ENCODE assay signal across 25 cellular contexts in the genomic region with DNA sequence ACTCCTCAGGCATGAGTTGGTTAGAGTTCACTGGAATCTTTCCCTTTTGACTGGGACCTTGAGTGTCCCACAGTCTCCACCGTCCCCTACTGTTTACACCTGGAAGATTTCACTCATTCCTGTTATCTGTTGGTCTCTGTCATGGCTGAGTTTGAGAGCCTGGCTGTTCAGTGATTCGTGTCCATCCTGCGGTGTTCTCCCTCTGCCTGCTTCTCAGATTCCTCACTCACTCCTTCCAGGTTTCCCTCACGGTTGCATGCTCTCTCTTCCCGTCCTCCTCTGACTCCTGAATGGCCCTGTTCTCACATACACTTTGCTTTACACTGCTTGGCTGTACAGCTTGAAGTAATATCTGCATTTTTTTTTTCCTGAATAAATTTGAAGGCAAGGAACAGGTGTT. TPM values are rescaled to one million over a fixed set of nuclear protein-coding genes. Genes with fewer than 3 reads are reported as not detected.
A peak's percentile ranks its signal among the peaks of the same experiment; 100 is the strongest.
DNase-seq lines count a peak whose midpoint lies in the region; ATAC-seq, FAIRE-seq and TF ChIP-seq lines count a peak whose summit lies in the region.
"Had no signal": no experiment of that assay in that cellular context is flagged by ENCODE, and none has a peak within 500 bp of the region (broad histone marks: within the 10 kb centered on the region; RNA-seq: fewer than 3 reads in every experiment).

No MANE protein-coding gene starts in this region.

- H3K9me3 Mint-ChIP-seq in Calu3 (ENCODE audit: low read depth, unreplicated experiment) (peaks cover 2% of the 10 kb centered on the region), osteocyte (ENCODE audit: unreplicated experiment) (no peaks in the 10 kb centered on the region)
- H3K9me3 Mint-ChIP-seq in central memory CD8-positive, alpha-beta T cell = no peaks in the 10 kb centered on the region

- WGBS in IMR-90 (ENCODE audit: extremely low coverage in 2 of 2, insufficient read length in 1 of 2), 2 experiments = 40% methylated on average over 2 of the region's 5 CpGs; no CpG with 5 or more reads in 1 of the 2 experiments
- 20% methylated on average over 5 of the region's 5 CpGs for WGBS in HepG2 (ENCODE audit: low lambda C conversion rate)

- dilution Hi-C loops in IMR-90 (cut with HindIII; ENCODE audit: low sequenced_read_pairs, unreplicated experiment) = no loop called here

- H4K5ac ChIP-seq in IMR-90 (ENCODE audit: low read depth, low read length) = no peak overlapping the region

- H2BK15ac ChIP-seq in IMR-90 (ENCODE audit: low read depth, low read length) = no peak overlapping the region

- no peak for TF ChIP-seq POLR2A in IMR-90 (IDR thresholded peaks at IDR 0.05; ENCODE audit: low read depth, low read length)
- no peak for TF ChIP-seq POLR2A in HepG2 (IDR thresholded peaks at IDR 0.05; ENCODE audit: insufficient read depth in 1 of 2, low read depth in 2 of 2, low read length in 2 of 2)

- no TSS peak for BruUV-seq in Calu3 (replicated peaks; lab: Mats Ljungman, UMichigan)
- no TSS peak for BruUV-seq in IMR-90 (replicated peaks; lab: Mats Ljungman, UMichigan)
- BruUV-seq in HepG2 (replicated peaks; lab: Mats Ljungman, UMichigan) = no TSS peak

- no peaks in the 10 kb centered on the region for H3K36me3 ChIP-seq in IMR-90 (ENCODE audit: control insufficient read depth, insufficient read depth, low read length)
- no peaks in the 10 kb centered on the region for H3K36me3 ChIP-seq in colonic mucosa
- no peaks in the 10 kb centered on the region for H3K36me3 ChIP-seq in HepG2 (replicated peaks in 1 of 2; ENCODE audit: control insufficient read depth in 1 of 2, insufficient read depth in 2 of 2, low read length in 2 of 2)
- H3K36me3 ChIP-seq: cardiac muscle cell had no signal

- no peaks in the 10 kb centered on the region for H3K79me1 ChIP-seq in IMR-90 (ENCODE audit: low read depth in 1 of 2, low read length in 2 of 2)

- no peaks in the 10 kb centered on the region for H3K4me1 Mint-ChIP-seq in Calu3 (ENCODE audit: low read depth, unreplicated experiment)
- H3K4me1 Mint-ChIP-seq in central memory CD8-positive, alpha-beta T cell = peaks cover 17% of the 10 kb centered on the region
- no peaks in the 10 kb centered on the region for H3K4me1 Mint-ChIP-seq in osteocyte (ENCODE audit: unreplicated experiment)
- H3K4me1 Mint-ChIP-seq: activated CD4-positive, alpha-beta T cell treated with anti-CD3 and anti-CD28 coated beads, Interleukin-2, amount 10 ng/mL, durations not matched to agents 7 days and 5 days; stimulated activated naive CD8-positive, alpha-beta T cell treated with anti-CD3 and anti-CD28 coated beads, Interleukin-15, amount 100 ng/mL, for 72 hours had no signal

- no peak for TF ChIP-seq EP300 in HepG2 (IDR thresholded peaks at IDR 0.05; ENCODE audit: low read depth in 2 of 2, low read length in 2 of 2)
- no peak for TF ChIP-seq EP300 in HepG2 (CRISPR knock-in tag; IDR thresholded peaks at IDR 0.05; ENCODE audit: borderline replicate concordance)

- POLR2A ChIA-PET in IMR-90 (lab: Charles Lee; ENCODE audit: unreplicated experiment) = no interaction called here
- POLR2A ChIA-PET in HepG2 (lab: Yijun Ruan, JAX) = no interaction called here

- no peaks in the 10 kb centered on the region for H3K4me1 ChIP-seq in IMR-90 (ENCODE audit: control insufficient read depth, insufficient read depth, low read length)
- no peaks in the 10 kb centered on the region for H3K4me1 ChIP-seq in colonic mucosa
- H3K4me1 ChIP-seq in HepG2 (ENCODE audit: insufficient read depth, low read length) = no peaks in the 10 kb centered on the region
- H3K4me1 ChIP-seq: psoas muscle had no signal

- H3K9me3 ChIP-seq in IMR-90 (ENCODE audit: control insufficient read depth, insufficient read depth, low read length) (peaks cover 9% of the 10 kb centered on the region), colonic mucosa (no peaks in the 10 kb centered on the region), HepG2 (ENCODE audit: low read length) (peaks cover 8% of the 10 kb centered on the region)

- H3K4me2 ChIP-seq in IMR-90 (ENCODE audit: low read depth, low read length) (no peak overlapping the region), HepG2 (ENCODE audit: low read depth, low read length) (no peak overlapping the region)

- peak overlapping the region; percentile 45 for H3K27ac Mint-ChIP-seq in Calu3 (ENCODE audit: unreplicated experiment)
- H3K27ac Mint-ChIP-seq in central memory CD8-positive, alpha-beta T cell (ENCODE audit: low read depth) = peak overlapping the region; percentile 68
- H3K27ac Mint-ChIP-seq in osteocyte (ENCODE audit: unreplicated experiment) = no peak overlapping the region
- H3K27ac Mint-ChIP-seq: activated CD4-positive, alpha-beta T cell treated with anti-CD3 and anti-CD28 coated beads, Interleukin-2, amount 10 ng/mL, durations not matched to agents 7 days and 5 days; stimulated activated naive CD8-positive, alpha-beta T cell treated with anti-CD3 and anti-CD28 coated beads, Interleukin-15, amount 100 ng/mL, for 72 hours had no signal

- no peak for ATAC-seq in IMR-90 (ENCODE audit: low read depth)
- ATAC-seq in central memory CD8-positive, alpha-beta T cell (replicated peaks; ENCODE audit: extremely low read depth, poor library complexity, severe bottlenecking) = no peak
- no peak for ATAC-seq in HepG2
- ATAC-seq: psoas muscle had no signal

- peak overlapping the region; percentile 28 for H2AK9ac ChIP-seq in IMR-90 (replicated peaks; ENCODE audit: low read depth, low read length, poor library complexity)

- CTCF ChIA-PET in Calu3 (lab: Charles Lee) = interaction anchor here (0.6 kb wide), 1 partner anchor 76 kb away, joined by 3 read pairs; no protein-coding TSS in a partner anchor
- CTCF ChIA-PET in IMR-90 (lab: Yijun Ruan, JAX) = no interaction called here
- CTCF ChIA-PET in HepG2 (lab: Yijun Ruan, JAX; ENCODE audit: low intra/inter-chr PET ratio, low total read pairs) = no interaction called here

- FAIRE-seq in HepG2 (lab: Jason Lieb, UNC) = no peak
- FAIRE-seq: frontal cortex, GM18507, HTR-8/SVneo, small intestine had no signal

- no peak overlapping the region for H2BK5ac ChIP-seq in IMR-90 (ENCODE audit: low read depth, low read length, poor library complexity, severe bottlenecking)

- H3K4me3 ChIP-seq in IMR-90 (ENCODE audit: insufficient read depth, low read depth, low read length) = no peak overlapping the region
- H3K4me3 ChIP-seq in colonic mucosa = no peak overlapping the region
- no peak overlapping the region for H3K4me3 ChIP-seq in HepG2 (replicated peaks in 1 of 3; ENCODE audit: insufficient read depth in 1 of 3, low read depth in 2 of 3, low read length in 3 of 3)
- H3K4me3 ChIP-seq: cardiac muscle cell, dorsolateral prefrontal cortex, psoas muscle had no signal

- H3K18ac ChIP-seq in IMR-90 (ENCODE audit: low read depth, low read length) = no peak overlapping the region

- H3K9ac ChIP-seq in IMR-90 (ENCODE audit: low read depth, low read length) (no peak overlapping the region), colonic mucosa (ENCODE audit: low read depth in 2 of 2, low read length in 2 of 2) (no peak overlapping the region), HepG2 (ENCODE audit: insufficient read depth, low read depth, low read length) (no peak overlapping the region)

- TF ChIP-seq CTCF in Calu3 (IDR thresholded peaks at IDR 0.05; ENCODE audit: unreplicated experiment) (no peak), IMR-90 (conservative IDR thresholded peaks at IDR 0.05; ENCODE audit: low read depth, low read length) (no peak), osteocyte (IDR thresholded peaks at IDR 0.05) (no peak), colonic mucosa (IDR thresholded peaks at IDR 0.05) (no peak), HepG2 (CRISPR knock-in tag; IDR thresholded peaks at IDR 0.05) (no peak)

- H4K8ac ChIP-seq in IMR-90 (ENCODE audit: low read depth in 2 of 2, low read length in 2 of 2) = no peak overlapping the region

- no peak overlapping the region for H3K23ac ChIP-seq in IMR-90 (ENCODE audit: low read depth, low read length)

- no peak overlapping the region for H2BK20ac ChIP-seq in IMR-90 (ENCODE audit: low read depth, low read length)

- H3K27me3 Mint-ChIP-seq in Calu3 (ENCODE audit: unreplicated experiment) = peaks cover 16% of the 10 kb centered on the region
- H3K27me3 Mint-ChIP-seq in central memory CD8-positive, alpha-beta T cell = no peaks in the 10 kb centered on the region
- H3K27me3 Mint-ChIP-seq in osteocyte (ENCODE audit: unreplicated experiment) = peaks cover 3% of the 10 kb centered on the region

- H3K9me1 ChIP-seq in IMR-90 (ENCODE audit: insufficient read depth, low read length) = no peaks in the 10 kb centered on the region

- H3K27me3 ChIP-seq in IMR-90 (ENCODE audit: control insufficient read depth, insufficient read depth, low read length) (no peaks in the 10 kb centered on the region; the same call in 1 of the 2 replicates), colonic mucosa (no peaks in the 10 kb centered on the region), HepG2 (ENCODE audit: control insufficient read depth in 1 of 2, insufficient read depth in 2 of 2, low read length in 2 of 2) (no peaks in the 10 kb centered on the region; a peak in 1 of 5 replicates)
- H3K27me3 ChIP-seq: cardiac muscle cell had no signal

- in situ Hi-C loops in IMR-90 (cut with MboI; ENCODE audit: low sequenced_read_pairs) (loop anchor here (25.0 kb wide), 1 partner anchor 773 kb away; the partner anchor contains the start of gene ITGAE), HepG2 (cut with HindIII; ENCODE audit: extremely low pct_ligation_motif_present, low pct_unique_long_range_greater_than_20kb) (no loop called here)

- no peak overlapping the region for H2AK5ac ChIP-seq in IMR-90 (ENCODE audit: low read depth, low read length)

- H4K20me1 ChIP-seq in IMR-90 (ENCODE audit: insufficient read depth, low read length) (no peaks in the 10 kb centered on the region; the same call in 1 of the 2 replicates), HepG2 (ENCODE audit: insufficient read depth, low read length) (no peaks in the 10 kb centered on the region)

- no peak overlapping the region for H4K91ac ChIP-seq in IMR-90 (ENCODE audit: insufficient read depth, low read depth, low read length)

- H3K36me3 Mint-ChIP-seq in Calu3 (ENCODE audit: insufficient read depth, unreplicated experiment) (peaks cover 9% of the 10 kb centered on the region), osteocyte (ENCODE audit: unreplicated experiment) (no peaks in the 10 kb centered on the region)
- H3K36me3 Mint-ChIP-seq in central memory CD8-positive, alpha-beta T cell (ENCODE audit: insufficient read depth) = peaks cover 13% of the 10 kb centered on the region

- no peak overlapping the region for H3K4me3 Mint-ChIP-seq in Calu3 (ENCODE audit: low read depth, unreplicated experiment)
- H3K4me3 Mint-ChIP-seq in central memory CD8-positive, alpha-beta T cell = no peak overlapping the region
- no peak overlapping the region for H3K4me3 Mint-ChIP-seq in osteocyte (ENCODE audit: unreplicated experiment)
- H3K4me3 Mint-ChIP-seq: activated CD4-positive, alpha-beta T cell treated with anti-CD3 and anti-CD28 coated beads, Interleukin-2, amount 10 ng/mL, durations not matched to agents 7 days and 5 days; stimulated activated naive CD8-positive, alpha-beta T cell treated with anti-CD3 and anti-CD28 coated beads, Interleukin-15, amount 100 ng/mL, for 72 hours had no signal

- H3K56ac ChIP-seq in IMR-90 (ENCODE audit: extremely low read depth, insufficient read depth, low read length) = no peak overlapping the region

- no peak overlapping the region; the same call in 1 of the 2 replicates for H3K14ac ChIP-seq in IMR-90 (replicated peaks; ENCODE audit: low read depth, low read length)

- no peak overlapping the region for H3K4ac ChIP-seq in IMR-90 (ENCODE audit: low read depth, low read length)

- no peak overlapping the region for H3K27ac ChIP-seq in IMR-90 (ENCODE audit: insufficient read depth, low read length)
- no peak overlapping the region for H3K27ac ChIP-seq in colonic mucosa
- no peak overlapping the region for H3K27ac ChIP-seq in HepG2 (ENCODE audit: extremely low read length, insufficient read depth, low read length)
- H3K27ac ChIP-seq: cardiac muscle cell, dorsolateral prefrontal cortex, psoas muscle had no signal

- peak overlapping the region; percentile 61 for H2AFZ ChIP-seq in IMR-90 (replicated peaks; ENCODE audit: low read length, poor library complexity)
- no peak overlapping the region for H2AFZ ChIP-seq in HepG2 (ENCODE audit: low read length)

- H3K79me2 ChIP-seq in HepG2 (ENCODE audit: insufficient read depth, low read length) = no peaks in the 10 kb centered on the region

- intact Hi-C loops in Calu3 (cut with micrococcal nuclease; ENCODE audit: unreplicated experiment) = no loop called here
- intact Hi-C loops in IMR-90 (cut with micrococcal nuclease) = no loop called here
- intact Hi-C loops in colonic mucosa (cut with DNase I) = no loop called here
- intact Hi-C loops in HepG2 (cut with micrococcal nuclease; ENCODE audit: unreplicated experiment) = no loop called here

- TF ChIP-seq RAD21 in IMR-90 (IDR thresholded peaks at IDR 0.05; ENCODE audit: low read length) (no peak), HepG2 (CRISPR knock-in tag; IDR thresholded peaks at IDR 0.05) (no peak)

- H2BK120ac ChIP-seq in IMR-90 (ENCODE audit: low read depth, low read length) = no peak overlapping the region

- DNase-seq in Calu3 (no peak), IMR-90 (no peak), osteocyte (ENCODE audit: extremely low spot score, unreplicated experiment) (peak; percentile 30), colonic mucosa (no peak), HepG2 (ENCODE audit: low spot score) (no peak), NCI-H2227 treated with DMSO at 0.1 percent for 48 hours (lab: John Stamatoyannopoulos, UW) (no peak)
- no peak for DNase-seq in central memory CD8-positive, alpha-beta T cell (ENCODE audit: low spot score in 2 of 2)
- DNase-seq: activated CD4-positive, alpha-beta T cell treated with anti-CD3 and anti-CD28 coated beads, Interleukin-2, amount 10 ng/mL, durations not matched to agents 7 days and 5 days; activated naive CD4-positive, alpha-beta T cell; activated T-cell treated with anti-CD3 and anti-CD28 coated beads for 4 hours; erythroblast; hypothalamus; NCI-H526 treated with DMSO at 0.1 percent for 48 hours; psoas muscle; small intestine; stimulated activated CD4-positive, alpha-beta T cell treated with anti-CD3 and anti-CD28 coated beads, Interleukin-4, amount 100 ng/mL, for 1 hour; stimulated activated naive CD8-positive, alpha-beta T cell treated with anti-CD3 and anti-CD28 coated beads, Interleukin-15, amount 100 ng/mL, for 72 hours; trophoblast cell had no signal

RNA-seq across cellular contexts. Expression of gene OR1D5, which starts 24.5 kb away (rescaled TPM):
- total RNA-seq in Calu3 (2022) (not detected in 2 replicates), IMR-90 (2012; rRNA removed) (not detected in 2 replicates), osteocyte (not detected in 2 replicates), colonic mucosa (not detected), HepG2 (2016; rRNA removed; fragmentation: Illumina TruSeq; extraction: Trizol) (not detected in 2 replicates)
- polyA plus RNA-seq in IMR-90 (2012; rRNA removed) (not detected in 2 replicates), HepG2 (2011; rRNA removed) (not detected in 2 replicates)
- polyA plus RNA-seq in IMR-90 (2012; cell fraction: cytosol; rRNA removed) = not detected in 2 replicates
- polyA plus RNA-seq in IMR-90 (2012; cell fraction: nucleus; rRNA removed; ENCODE audit: low replicate concordance) = not detected in 2 replicates
- total RNA-seq in HepG2 (2016; cell fraction: cytosol; rRNA removed; fragmentation: Illumina TruSeq; extraction: Trizol; ENCODE audit: low read depth) = not detected in 2 replicates
- not detected in 2 replicates for total RNA-seq in HepG2 (2016; cell fraction: insoluble cytoplasmic fraction; rRNA removed; fragmentation: Illumina TruSeq; extraction: Trizol)
- not detected in 2 replicates for total RNA-seq in HepG2 (2016; cell fraction: membrane; rRNA removed; fragmentation: Illumina TruSeq; extraction: Trizol)
- not detected in 2 replicates for total RNA-seq in HepG2 (2016; cell fraction: nucleus; rRNA removed; fragmentation: Illumina TruSeq; extraction: Trizol)
- not detected in 2 replicates for polyA plus RNA-seq in HepG2 (2011; cell fraction: cytosol; rRNA removed)
- not detected in 2 replicates for polyA plus RNA-seq in HepG2 (2011; cell fraction: nucleus; rRNA removed)
- not detected in 2 replicates for polyA plus RNA-seq in HepG2 (2012)
- not detected in 2 replicates for polyA plus RNA-seq in HepG2 (2016; cell fraction: cytosol; fragmentation: Illumina TruSeq; extraction: Trizol; ENCODE audit: low read depth)
- not detected in 2 replicates for polyA plus RNA-seq in HepG2 (2016; cell fraction: insoluble cytoplasmic fraction; fragmentation: Illumina TruSeq; extraction: Trizol; ENCODE audit: low read depth)
- polyA plus RNA-seq in HepG2 (2016; cell fraction: membrane; fragmentation: Illumina TruSeq; extraction: Trizol; ENCODE audit: low read depth) = not detected in 2 replicates
- not detected in 2 replicates for polyA plus RNA-seq in HepG2 (2016; cell fraction: nucleus; fragmentation: Illumina TruSeq; extraction: Trizol; ENCODE audit: insufficient read depth, low read depth)
- not detected in 2 replicates for polyA minus RNA-seq in HepG2 (2011; rRNA and poly(A)+ RNA removed; ENCODE audit: low replicate concordance)
- polyA minus RNA-seq in HepG2 (2011; cell fraction: cytosol; rRNA and poly(A)+ RNA removed) = not detected in 2 replicates
- not detected in 2 replicates for polyA minus RNA-seq in HepG2 (2011; cell fraction: nucleus; rRNA and poly(A)+ RNA removed)
- total RNA-seq: activated CD4-positive, alpha-beta T cell treated with anti-CD3 and anti-CD28 coated beads, Interleukin-2, amount 10 ng/mL, durations not matched to agents 7 days and 5 days; cardiac muscle cell; dorsolateral prefrontal cortex; frontal cortex; LHCN-M2; psoas muscle had no signal
- polyA plus RNA-seq: cardiac muscle cell, neural cell, psoas muscle had no signal
